Comparison of ENCODE assay signal across 8 cellular contexts in genomic region chr17:30292490-30292858, GRCh38. TPM values are rescaled to one million over a fixed set of nuclear protein-coding genes. Genes with fewer than 3 reads are reported as not detected.
DNase-seq lines count a peak whose midpoint lies in the region; ATAC-seq and TF ChIP-seq lines count a peak whose summit lies in the region.

No MANE protein-coding gene starts in this region.

- H3K9me3 Mint-ChIP-seq in HFFc6: no peaks in the 10 kb centered on the region
- no peaks in the 10 kb centered on the region for H3K9me3 Mint-ChIP-seq in activated naive CD8-positive, alpha-beta T cell treated with anti-CD3 and anti-CD28 coated beads for 36 hours

- peak overlapping the region; percentile 39 for H3K27ac Mint-ChIP-seq in HFFc6
- H3K27ac Mint-ChIP-seq in activated naive CD8-positive, alpha-beta T cell treated with anti-CD3 and anti-CD28 coated beads for 36 hours: peak overlapping the region; percentile 14

- no peak for DNase-seq in HFFc6
- DNase-seq in activated naive CD8-positive, alpha-beta T cell treated with anti-CD3 and anti-CD28 coated beads for 36 hours: no peak
- DNase-seq in inferior parietal cortex (ENCODE audit: extremely low spot score): peak; percentile 34
- peak in 2 of 49 donors; percentile 5 to 17 for DNase-seq in substantia nigra (lab: John Stamatoyannopoulos, UW)
- no peak for DNase-seq in ACHN
- no peak for DNase-seq in AML-193 (lab: John Stamatoyannopoulos, UW)

- TF ChIP-seq CTCF in HFFc6 (IDR thresholded peaks at IDR 0.05): no peak

- H3K4me3 Mint-ChIP-seq in HFFc6: peak overlapping the region; percentile 62
- H3K4me3 Mint-ChIP-seq in activated naive CD8-positive, alpha-beta T cell treated with anti-CD3 and anti-CD28 coated beads for 36 hours: peak overlapping the region; percentile 66

- in situ Hi-C loops in ACHN (cut with HindIII; ENCODE audit: low pct_ligation_motif_present, low pct_unique_long_range_greater_than_20kb, low sequenced_read_pairs): no loop called here

- ATAC-seq in GM18520 (IDR thresholded peaks at IDR 0.05; ENCODE audit: unreplicated experiment) (no peak), HG03097 (IDR thresholded peaks at IDR 0.05; ENCODE audit: low FRiP score, unreplicated experiment) (no peak)

- no peaks in the 10 kb centered on the region; the same call in 1 of the 2 replicates for H3K27me3 Mint-ChIP-seq in HFFc6 (ENCODE audit: insufficient read depth)
- H3K27me3 Mint-ChIP-seq in activated naive CD8-positive, alpha-beta T cell treated with anti-CD3 and anti-CD28 coated beads for 36 hours: no peaks in the 10 kb centered on the region

- peaks cover 5% of the 10 kb centered on the region; the same call in 1 of the 2 replicates for H3K36me3 Mint-ChIP-seq in HFFc6 (ENCODE audit: low read depth)
- H3K36me3 Mint-ChIP-seq in activated naive CD8-positive, alpha-beta T cell treated with anti-CD3 and anti-CD28 coated beads for 36 hours: peaks cover 18% of the 10 kb centered on the region

- H3K4me1 Mint-ChIP-seq in HFFc6 (ENCODE audit: low read depth): peaks cover 13% of the 10 kb centered on the region
- peaks cover 13% of the 10 kb centered on the region for H3K4me1 Mint-ChIP-seq in activated naive CD8-positive, alpha-beta T cell treated with anti-CD3 and anti-CD28 coated beads for 36 hours

- H3K27ac ChIP-seq in substantia nigra (ENCODE audit: low read depth, low read length, poor library complexity, severe bottlenecking): peak overlapping the region; percentile 76

RNA-seq across cellular contexts. Expression of gene BLMH, which starts 0.7 kb away (rescaled TPM):
- total RNA-seq in HFFc6 (2021; fragmentation: NEBNext Ultra II Directional; extraction: Animal tissue kit (Norgen Biotek cat#: 25700)): 10 to 100 TPM; 20.0 to 24.6 (median 22.4) TPM
- 10 to 100 TPM; 85.1 to 86.8 TPM for total RNA-seq in activated naive CD8-positive, alpha-beta T cell treated with anti-CD3 and anti-CD28 coated beads for 36 hours

RNA-seq across cellular contexts. Expression of gene TMIGD1, which starts 41.4 kb away (rescaled TPM):
- not detected for total RNA-seq in HFFc6 (2021; fragmentation: NEBNext Ultra II Directional; extraction: Animal tissue kit (Norgen Biotek cat#: 25700))
- total RNA-seq in activated naive CD8-positive, alpha-beta T cell treated with anti-CD3 and anti-CD28 coated beads for 36 hours: not detected

RNA-seq across cellular contexts. Expression of gene SLC6A4, which starts 57.0 kb away (rescaled TPM):
- not detected for total RNA-seq in HFFc6 (2021; fragmentation: NEBNext Ultra II Directional; extraction: Animal tissue kit (Norgen Biotek cat#: 25700))
- not detected for total RNA-seq in activated naive CD8-positive, alpha-beta T cell treated with anti-CD3 and anti-CD28 coated beads for 36 hours
